In genomic region chr3:12192173-12192572, GRCh38 we compare ENCODE assay signal across 1 cellular context.
TF ChIP-seq lines count a peak whose summit lies in the region.

No MANE protein-coding gene starts in this region.

TF ChIP-seq in IMR-90, 13 proteins besides CTCF, POLR2A, EP300 and RAD21:
- no peak for TF ChIP-seq SMC3 (IDR thresholded peaks at IDR 0.05; ENCODE audit: low read depth, low read length)
- TF ChIP-seq BHLHE40 (IDR thresholded peaks at IDR 0.05; ENCODE audit: low read depth, low read length) = no peak
- TF ChIP-seq MAFK (IDR thresholded peaks at IDR 0.05; ENCODE audit: low read depth, low read length) = no peak
- no peak for TF ChIP-seq ELK1 (IDR thresholded peaks at IDR 0.05; ENCODE audit: borderline replicate concordance, low read depth, low read length)
- TF ChIP-seq MAZ (IDR thresholded peaks at IDR 0.05; ENCODE audit: borderline replicate concordance, low read depth, low read length) = no peak
- TF ChIP-seq RCOR1 (IDR thresholded peaks at IDR 0.05; ENCODE audit: insufficient replicate concordance, low read length) = no peak
- no peak for TF ChIP-seq FOS (IDR thresholded peaks at IDR 0.05; ENCODE audit: low read depth, low read length)
